In genomic region chr10:83254698-83255097, GRCh38 we compare ENCODE assay signal across 8 cellular contexts.
"Had no signal": no experiment of that assay in that cellular context is flagged by ENCODE, and none has a peak within 500 bp of the region (broad histone marks: within the 10 kb centered on the region; RNA-seq: fewer than 3 reads in every experiment).

No MANE protein-coding gene starts in this region.

- ATAC-seq: GM12878 had no signal

- FAIRE-seq: G401.6, GM12878, GM12891, GM12892, GM18507, GM19239 had no signal

- H3K4me3 ChIP-seq: GM12878 had no signal

- DNase-seq: GDM1, GF-D8 had no signal
